Comparison of ENCODE assay signal across 26 cellular contexts in genomic region chr7:25455649-25456251, GRCh38.
DNase-seq lines count a peak whose midpoint lies in the region; TF ChIP-seq lines count a peak whose summit lies in the region.
"Had no signal": no experiment of that assay in that cellular context is flagged by ENCODE, and none has a peak within 500 bp of the region (broad histone marks: within the 10 kb centered on the region; RNA-seq: fewer than 3 reads in every experiment).

No MANE protein-coding gene starts in this region.

- H3K4me3 Mint-ChIP-seq in HFFc6: no peak overlapping the region
- H3K4me3 Mint-ChIP-seq: activated CD4-positive, alpha-beta T cell treated with anti-CD3 and anti-CD28 coated beads, Interleukin-2, amount 10 ng/mL, durations not matched to agents 7 days and 5 days; activated T-cell treated with anti-CD3 and anti-CD28 coated beads, Interleukin-2, amount 50 U/mL, for 72 hours; CD4-positive, CD25-positive, alpha-beta regulatory T cell; natural killer cell; T-helper 2 cell treated with Interferon-gamma antibody and Interleukin-4, amounts not matched to agents 5 μg/mL and 100 μg/mL, for 36 hours had no signal

- intact Hi-C loops in thyroid gland (cut with DNase I): no loop called here

- DNase-seq in Daoy (ENCODE audit: low read depth) (peak; percentile 33), RPMI7951 (ENCODE audit: low read depth) (peak; percentile 4), left kidney (ENCODE audit: low read depth, low spot score) (peak; percentile 78), thyroid gland (no peak), NCI-H128 (lab: John Stamatoyannopoulos, UW; ENCODE audit: unreplicated experiment) (no peak), HFFc6 (no peak), caudate nucleus (lab: John Stamatoyannopoulos, UW) (no peak)
- DNase-seq: activated CD4-positive, alpha-beta T cell treated with anti-CD3 and anti-CD28 coated beads, Interleukin-2, amount 10 ng/mL, durations not matched to agents 7 days and 5 days; activated naive CD4-positive, alpha-beta T cell treated with Interleukin-2 at 50 U/mL for 16 hours; activated T-cell treated with anti-CD3 and anti-CD28 coated beads, Interleukin-2, amount 50 U/mL, for 72 hours; brain microvascular endothelial cell; CD4-positive, CD25-positive, alpha-beta regulatory T cell; effector CD4-positive, alpha-beta T cell; erythroblast; foreskin keratinocyte; HCEC 1CT; natural killer cell; NCI-H1436 treated with DMSO at 0.1 percent for 48 hours; NCI-H524 treated with DMSO at 0.1 percent for 48 hours; ovary; stimulated activated naive CD4-positive, alpha-beta T cell treated with Interleukin-2 at 50 U/mL for 16 hours; WERI-Rb-1 had no signal

- no peaks in the 10 kb centered on the region for H3K9me3 ChIP-seq in thyroid gland
- H3K9me3 ChIP-seq: ovary had no signal

- H3K9me3 Mint-ChIP-seq in HFFc6: peaks cover 19% of the 10 kb centered on the region
- H3K9me3 Mint-ChIP-seq: activated CD4-positive, alpha-beta T cell treated with anti-CD3 and anti-CD28 coated beads, Interleukin-2, amount 10 ng/mL, durations not matched to agents 7 days and 5 days; activated T-cell treated with anti-CD3 and anti-CD28 coated beads, Interleukin-2, amount 50 U/mL, for 72 hours; natural killer cell; T-helper 2 cell treated with Interferon-gamma antibody and Interleukin-4, amounts not matched to agents 5 μg/mL and 100 μg/mL, for 36 hours had no signal

- no peak for TF ChIP-seq POLR2A in thyroid gland (IDR thresholded peaks at IDR 0.05)

- H3K4me1 ChIP-seq in thyroid gland: peaks cover 15 to 17% of the 10 kb centered on the region in 2 donors
- H3K4me1 ChIP-seq: foreskin keratinocyte had no signal

- no peaks in the 10 kb centered on the region for H3K4me1 Mint-ChIP-seq in HFFc6 (ENCODE audit: low read depth)
- H3K4me1 Mint-ChIP-seq: activated CD4-positive, alpha-beta T cell treated with anti-CD3 and anti-CD28 coated beads, Interleukin-2, amount 10 ng/mL, durations not matched to agents 7 days and 5 days; CD4-positive, CD25-positive, alpha-beta regulatory T cell; natural killer cell had no signal

- no peaks in the 10 kb centered on the region for H3K36me3 ChIP-seq in thyroid gland
- H3K36me3 ChIP-seq: brain microvascular endothelial cell, ovary, WERI-Rb-1 had no signal

- no peaks in the 10 kb centered on the region for H3K27me3 ChIP-seq in thyroid gland
- H3K27me3 ChIP-seq: brain microvascular endothelial cell, foreskin keratinocyte, hepatocyte, ovary had no signal

- WGBS in thyroid gland, 2 donors: 87% methylated on average over 12 of the region's 12 CpGs

- TF ChIP-seq CTCF in thyroid gland (IDR thresholded peaks at IDR 0.05): no peak
- TF ChIP-seq CTCF in HFFc6 (IDR thresholded peaks at IDR 0.05): no peak

- H3K36me3 Mint-ChIP-seq in HFFc6 (ENCODE audit: low read depth): no peaks in the 10 kb centered on the region; the same call in 1 of the 2 replicates
- H3K36me3 Mint-ChIP-seq: CD4-positive, CD25-positive, alpha-beta regulatory T cell; natural killer cell had no signal

- no peak overlapping the region for H3K4me3 ChIP-seq in thyroid gland (replicated peaks in 1 of 3)
- H3K4me3 ChIP-seq: hepatocyte, ovary had no signal

- H3K27ac Mint-ChIP-seq in HFFc6: no peak overlapping the region
- H3K27ac Mint-ChIP-seq: activated CD4-positive, alpha-beta T cell treated with anti-CD3 and anti-CD28 coated beads, Interleukin-2, amount 10 ng/mL, durations not matched to agents 7 days and 5 days; activated T-cell treated with anti-CD3 and anti-CD28 coated beads, Interleukin-2, amount 50 U/mL, for 72 hours; CD4-positive, CD25-positive, alpha-beta regulatory T cell; natural killer cell; T-helper 2 cell treated with Interferon-gamma antibody and Interleukin-4, amounts not matched to agents 5 μg/mL and 100 μg/mL, for 36 hours had no signal

- H3K27ac ChIP-seq in thyroid gland: peak overlapping the region in 2 of 3 donors; percentile 58 to 67
- H3K27ac ChIP-seq in caudate nucleus (ENCODE audit: low read depth, low read length): no peak overlapping the region
- H3K27ac ChIP-seq: brain microvascular endothelial cell, foreskin keratinocyte, KMS-11, ovary, RWPE1, WERI-Rb-1 had no signal

- no peaks in the 10 kb centered on the region; the same call in 1 of the 2 replicates for H3K27me3 Mint-ChIP-seq in HFFc6 (ENCODE audit: insufficient read depth)

Comparison
In these comparisons a context has a peak if more than half of its experiments do, and no peak if none do; other contexts are left out.
1. DNase-seq: peak in Daoy (single experiment), RPMI7951 (single experiment) and left kidney (single experiment); none in thyroid gland (0 of 2), NCI-H128 (single experiment), HFFc6 (single experiment) and caudate nucleus (0 of 61).